18 cellular contexts compared by ENCODE assay signal in the genomic region with DNA sequence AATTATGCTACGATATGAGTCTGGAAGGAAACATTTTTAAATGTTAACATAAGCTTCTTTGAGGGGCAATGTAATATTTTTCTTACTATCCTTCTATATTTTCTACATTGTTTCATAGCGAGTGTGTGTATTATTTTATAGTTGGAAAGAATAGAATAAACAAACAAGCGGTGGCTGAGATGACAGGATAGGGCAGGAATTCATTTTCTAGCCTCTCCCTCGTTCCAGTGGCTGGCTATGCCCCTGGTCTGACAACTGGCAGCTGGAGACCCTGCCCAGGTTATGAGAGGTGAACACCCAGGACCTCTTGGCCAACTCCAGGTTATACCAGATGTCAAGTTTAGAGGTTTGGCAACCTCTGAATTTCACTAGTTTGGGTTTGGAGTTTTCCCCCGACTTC. TPM values are rescaled to one million over a fixed set of nuclear protein-coding genes. Genes with fewer than 3 reads are reported as not detected.
A peak's percentile ranks its signal among the peaks of the same experiment; 100 is the strongest.
DNase-seq lines count a peak whose midpoint lies in the region; ATAC-seq, FAIRE-seq and TF ChIP-seq lines count a peak whose summit lies in the region.
"Had no signal": no experiment of that assay in that cellular context is flagged by ENCODE, and none has a peak within 500 bp of the region (broad histone marks: within the 10 kb centered on the region; RNA-seq: fewer than 3 reads in every experiment).

No MANE protein-coding gene starts in this region.

- H3K18ac ChIP-seq in IMR-90 (ENCODE audit: low read depth, low read length) (no peak overlapping the region), H1 (ENCODE audit: extremely low read depth, low read length) (no peak overlapping the region)

- H3K27ac Mint-ChIP-seq in activated T-helper 2 cell treated with anti-CD3 and anti-CD28 coated beads, Interferon-gamma antibody, Interleukin-2, Interleukin-4, amounts not matched to agents 10 μg/mL and 5 μg/mL and 100 μg/mL, durations not matched to agents 14 hours and 24 hours and 36 hours = no peak overlapping the region
- H3K27ac Mint-ChIP-seq: B cell; CD8-positive, alpha-beta T cell; HFFc6 had no signal

- H2BK15ac ChIP-seq in IMR-90 (ENCODE audit: low read depth, low read length) (no peak overlapping the region), H1 (ENCODE audit: low read length) (no peak overlapping the region)

- H3K27me3 ChIP-seq in IMR-90 (ENCODE audit: control insufficient read depth, insufficient read depth, low read length) (peaks cover 29% of the 10 kb centered on the region), H1 (replicated peaks in 1 of 4; ENCODE audit: control insufficient read depth in 3 of 4, extremely low read depth in 1 of 4, insufficient read depth in 3 of 4, low read length in 3 of 4) (0 out of 7 replicates have a peak, but pooled peaks cover 0 to 2% (median 0%) of the 10 kb centered on the region in 4 experiments)

- DNase-seq in EH (ENCODE audit: low read depth) (peak; percentile 25), IMR-90 (no peak), H1 (ENCODE audit: low read depth in 1 of 2, low spot score in 2 of 2) (no peak), substantia nigra (lab: John Stamatoyannopoulos, UW) (no peak), GOT3 (lab: John Stamatoyannopoulos, UW) (no peak)
- DNase-seq in activated T-helper 2 cell treated with anti-CD3 and anti-CD28 coated beads, Interferon-gamma antibody, Interleukin-2, Interleukin-4, amounts not matched to agents 10 μg/mL and 5 μg/mL and 100 μg/mL, durations not matched to agents 14 hours and 24 hours and 36 hours (ENCODE audit: low spot score) = no peak
- DNase-seq: Calu3; CD8-positive, alpha-beta T cell; DMS79 treated with DMSO at 0.1 percent for 48 hours; EL; HFFc6 had no signal

- H3K27ac ChIP-seq in IMR-90 (ENCODE audit: insufficient read depth, low read length) (no peak overlapping the region), H1 (ENCODE audit: low read depth, low read length) (no peak overlapping the region), substantia nigra (ENCODE audit: low read depth, low read length, poor library complexity, severe bottlenecking) (peak overlapping the region; percentile 8)
- H3K27ac ChIP-seq: BLaER1 treated with 17β-estradiol and CSF1 and Interleukin-3, amounts not matched to agents 10 nM and 100 nM; HL-60 had no signal

- no CpG with 5 or more reads among the region's 5 CpGs for WGBS in IMR-90 (ENCODE audit: extremely low coverage in 2 of 2, insufficient read length in 1 of 2), 2 experiments
- WGBS in H1 (ENCODE audit: extremely low coverage in 1 of 2, insufficient coverage in 1 of 2, insufficient read length in 1 of 2, insufficient replicate concordance in 2 of 2, low coverage in 1 of 2, low lambda C conversion rate in 2 of 2, missing lambda C conversion rate in 1 of 2), 2 experiments = 89% methylated on average over 4 of the region's 5 CpGs; no CpG with 5 or more reads in 1 of the 2 experiments

- TF ChIP-seq POLR2A in IMR-90 (IDR thresholded peaks at IDR 0.05; ENCODE audit: low read depth, low read length) = no peak
- no peak for TF ChIP-seq POLR2A in H1 (IDR thresholded peaks at IDR 0.05; ENCODE audit: control extremely low read depth in 1 of 2, low read depth in 2 of 2, low read length in 2 of 2)

- H3K79me1 ChIP-seq in IMR-90 (ENCODE audit: low read depth in 1 of 2, low read length in 2 of 2) (no peaks in the 10 kb centered on the region), H1 (ENCODE audit: low read depth, low read length) (no peaks in the 10 kb centered on the region)

- no peak for FAIRE-seq in H1 (lab: Jason Lieb, UNC)
- FAIRE-seq: GM12878, K562 had no signal

- H3K4me3 ChIP-seq in IMR-90 (ENCODE audit: insufficient read depth, low read depth, low read length) (no peak overlapping the region), H1 (ENCODE audit: extremely low read depth in 1 of 4, insufficient read depth in 2 of 4, low read depth in 3 of 4, low read length in 4 of 4) (no peak overlapping the region)
- H3K4me3 ChIP-seq: BLaER1 treated with 17β-estradiol and CSF1 and Interleukin-3, amounts not matched to agents 10 nM and 100 nM; GM12878; K562 had no signal

- H3K36me3 ChIP-seq in IMR-90 (ENCODE audit: control insufficient read depth, insufficient read depth, low read length) (no peaks in the 10 kb centered on the region), H1 (ENCODE audit: control insufficient read depth in 2 of 4, insufficient read depth in 4 of 4, low read length in 3 of 4) (no peaks in the 10 kb centered on the region)
- H3K36me3 ChIP-seq: BLaER1 treated with 17β-estradiol and CSF1 and Interleukin-3, amounts not matched to agents 10 nM and 100 nM had no signal

- POLR2A ChIA-PET in IMR-90 (lab: Charles Lee; ENCODE audit: unreplicated experiment) (no interaction called here), H1 (lab: Charles Lee; ENCODE audit: partially characterized antibody) (interaction anchor here (1.1 to 5.8 kb wide), 5 partner anchors 9 to 29 kb away, joined by 3 to 42 read pairs (median 4); a partner anchor contains a TSS)

- H3K36me3 Mint-ChIP-seq in activated T-helper 2 cell treated with anti-CD3 and anti-CD28 coated beads, Interferon-gamma antibody, Interleukin-2, Interleukin-4, amounts not matched to agents 10 μg/mL and 5 μg/mL and 100 μg/mL, durations not matched to agents 14 hours and 24 hours and 36 hours (ENCODE audit: low read depth) = no peaks in the 10 kb centered on the region
- H3K36me3 Mint-ChIP-seq: CD8-positive, alpha-beta T cell had no signal

- no peaks in the 10 kb centered on the region for H3K79me2 ChIP-seq in H1 (ENCODE audit: control insufficient read depth in 1 of 2, insufficient read depth in 2 of 2, low read length in 2 of 2)

- no peak for TF ChIP-seq CTCF in IMR-90 (conservative IDR thresholded peaks at IDR 0.05; ENCODE audit: low read depth, low read length)
- no peak for TF ChIP-seq CTCF in H1 (IDR thresholded peaks at IDR 0.05; ENCODE audit: control extremely low read depth in 1 of 3, insufficient read depth in 1 of 3, low read depth in 1 of 3, low read length in 3 of 3)

- H3K9me3 ChIP-seq in IMR-90 (ENCODE audit: control insufficient read depth, insufficient read depth, low read length) = no peaks in the 10 kb centered on the region
- H3K9me3 ChIP-seq in H1 (ENCODE audit: insufficient read depth in 2 of 2, low read depth in 1 of 2, low read length in 1 of 2) = no peaks in the 10 kb centered on the region; a peak in 1 of 4 replicates

- peak; percentile 31; the same call in 1 of the 2 replicates for ATAC-seq in IMR-90 (ENCODE audit: low read depth)
- no peak for ATAC-seq in GM21390 (IDR thresholded peaks at IDR 0.05; ENCODE audit: unreplicated experiment)
- ATAC-seq: CD8-positive, alpha-beta T cell; GM12878; HCT116; K562 had no signal

- no peak for TF ChIP-seq RAD21 in IMR-90 (IDR thresholded peaks at IDR 0.05; ENCODE audit: low read length)
- no peak for TF ChIP-seq RAD21 in H1 (IDR thresholded peaks at IDR 0.05 in 1 of 2, conservative IDR thresholded peaks at IDR 0.05 in 1 of 2; ENCODE audit: low read depth in 2 of 2, low read length in 2 of 2)

- BruUV-seq in IMR-90 (replicated peaks; lab: Mats Ljungman, UMichigan) = no TSS peak

- no peak overlapping the region for H2BK5ac ChIP-seq in IMR-90 (ENCODE audit: low read depth, low read length, poor library complexity, severe bottlenecking)
- H2BK5ac ChIP-seq in H1 (ENCODE audit: low read depth, low read length) = no peak overlapping the region

- TF ChIP-seq EP300 in H1 (IDR thresholded peaks at IDR 0.05; ENCODE audit: borderline replicate concordance in 1 of 2, low read depth in 2 of 2, low read length in 2 of 2) = no peak

- H3K4me1 Mint-ChIP-seq in activated T-helper 2 cell treated with anti-CD3 and anti-CD28 coated beads, Interferon-gamma antibody, Interleukin-2, Interleukin-4, amounts not matched to agents 10 μg/mL and 5 μg/mL and 100 μg/mL, durations not matched to agents 14 hours and 24 hours and 36 hours (ENCODE audit: low read depth) = no peaks in the 10 kb centered on the region
- H3K4me1 Mint-ChIP-seq: B cell had no signal

- H3K4ac ChIP-seq in IMR-90 (ENCODE audit: low read depth, low read length) (no peak overlapping the region), H1 (replicated peaks; ENCODE audit: insufficient read length, low read depth, low read length) (no peak overlapping the region)

- H4K8ac ChIP-seq in IMR-90 (ENCODE audit: low read depth in 2 of 2, low read length in 2 of 2) (no peak overlapping the region), H1 (ENCODE audit: extremely low read depth, insufficient read depth, low read length) (no peak overlapping the region)

- CTCF ChIA-PET in IMR-90 (lab: Yijun Ruan, JAX) = no interaction called here
- CTCF ChIA-PET in H1 (lab: Charles Lee; ENCODE audit: partially characterized antibody) = interaction anchor here (1.3 to 1.6 kb wide), 3 partner anchors 28 to 402 kb away, joined by 4 to 5 read pairs (median 4); no protein-coding TSS in a partner anchor

- dilution Hi-C loops in IMR-90 (cut with HindIII; ENCODE audit: low sequenced_read_pairs, unreplicated experiment) = no loop called here

- in situ Hi-C loops in IMR-90 (cut with MboI; ENCODE audit: low sequenced_read_pairs) = no loop called here

- H2BK20ac ChIP-seq in IMR-90 (ENCODE audit: low read depth, low read length) (no peak overlapping the region), H1 (ENCODE audit: low read length) (no peak overlapping the region)

- H2AFZ ChIP-seq in IMR-90 (replicated peaks; ENCODE audit: low read length, poor library complexity) = no peak overlapping the region
- no peak overlapping the region for H2AFZ ChIP-seq in H1 (ENCODE audit: low read length)

- H2BK120ac ChIP-seq in IMR-90 (ENCODE audit: low read depth, low read length) (no peak overlapping the region), H1 (replicated peaks; ENCODE audit: low read depth, low read length) (no peak overlapping the region)

- H4K91ac ChIP-seq in IMR-90 (ENCODE audit: insufficient read depth, low read depth, low read length) (no peak overlapping the region), H1 (replicated peaks; ENCODE audit: insufficient read length, low read length) (no peak overlapping the region)

- H3K4me1 ChIP-seq in IMR-90 (ENCODE audit: control insufficient read depth, insufficient read depth, low read length) (no peaks in the 10 kb centered on the region), H1 (replicated peaks in 1 of 4; ENCODE audit: control insufficient read depth in 3 of 4, insufficient read depth in 4 of 4, low read length in 3 of 4) (peaks cover 0 to 3% (median 1%) of the 10 kb centered on the region in 4 experiments; a peak in 2 of 7 replicates)

- intact Hi-C loops in IMR-90 (cut with micrococcal nuclease) = no loop called here
- intact Hi-C loops in activated T-helper 2 cell treated with anti-CD3 and anti-CD28 coated beads, Interferon-gamma antibody, Interleukin-2, Interleukin-4, amounts not matched to agents 10 μg/mL and 5 μg/mL and 100 μg/mL, durations not matched to agents 14 hours and 24 hours and 36 hours (cut with micrococcal nuclease) = no loop called here

- H3K9ac ChIP-seq in IMR-90 (ENCODE audit: low read depth, low read length) (no peak overlapping the region), H1 (replicated peaks in 1 of 4; ENCODE audit: extremely low read depth in 1 of 4, low read depth in 3 of 4, low read length in 3 of 4) (no peak overlapping the region)
- H3K9ac ChIP-seq: BLaER1 treated with 17β-estradiol and CSF1 and Interleukin-3, amounts not matched to agents 10 nM and 100 nM had no signal

- 0 out of 2 replicates have a peak overlapping the region, but pooled peaks have one; percentile 11 for H2BK12ac ChIP-seq in H1 (ENCODE audit: low read depth, low read length)

- no peak overlapping the region for H4K5ac ChIP-seq in IMR-90 (ENCODE audit: low read depth, low read length)
- H4K5ac ChIP-seq in H1 (ENCODE audit: insufficient read length, low read depth, low read length) = no peak overlapping the region

- H3K9me1 ChIP-seq in IMR-90 (ENCODE audit: insufficient read depth, low read length) = no peaks in the 10 kb centered on the region

- no peaks in the 10 kb centered on the region for H4K20me1 ChIP-seq in IMR-90 (ENCODE audit: insufficient read depth, low read length)
- H4K20me1 ChIP-seq in H1 (replicated peaks in 1 of 2; ENCODE audit: control insufficient read depth in 1 of 2, insufficient read depth in 2 of 2, low read length in 2 of 2) = no peaks in the 10 kb centered on the region
- H4K20me1 ChIP-seq: BLaER1 treated with 17β-estradiol and CSF1 and Interleukin-3, amounts not matched to agents 10 nM and 100 nM had no signal

- H2AK5ac ChIP-seq in IMR-90 (ENCODE audit: low read depth, low read length) (no peak overlapping the region), H1 (ENCODE audit: low read depth, low read length) (no peak overlapping the region)

- H3K23me2 ChIP-seq in H1 (ENCODE audit: low read depth, low read length) = no peaks in the 10 kb centered on the region

- H2AK9ac ChIP-seq in IMR-90 (replicated peaks; ENCODE audit: low read depth, low read length, poor library complexity) = no peak overlapping the region

- no peak overlapping the region for H3K14ac ChIP-seq in IMR-90 (replicated peaks; ENCODE audit: low read depth, low read length)
- no peak overlapping the region for H3K14ac ChIP-seq in H1 (ENCODE audit: insufficient read length)

- no peak overlapping the region for H3K4me3 Mint-ChIP-seq in activated T-helper 2 cell treated with anti-CD3 and anti-CD28 coated beads, Interferon-gamma antibody, Interleukin-2, Interleukin-4, amounts not matched to agents 10 μg/mL and 5 μg/mL and 100 μg/mL, durations not matched to agents 14 hours and 24 hours and 36 hours (ENCODE audit: low read depth)
- H3K4me3 Mint-ChIP-seq: B cell; CD8-positive, alpha-beta T cell; HFFc6 had no signal

- H3K56ac ChIP-seq in IMR-90 (ENCODE audit: extremely low read depth, insufficient read depth, low read length) = no peak overlapping the region
- no peak overlapping the region for H3K56ac ChIP-seq in H1 (replicated peaks; ENCODE audit: insufficient read length, low read depth, low read length)

- H3K9me3 Mint-ChIP-seq in activated T-helper 2 cell treated with anti-CD3 and anti-CD28 coated beads, Interferon-gamma antibody, Interleukin-2, Interleukin-4, amounts not matched to agents 10 μg/mL and 5 μg/mL and 100 μg/mL, durations not matched to agents 14 hours and 24 hours and 36 hours = no peaks in the 10 kb centered on the region
- H3K9me3 Mint-ChIP-seq: CD8-positive, alpha-beta T cell; HFFc6 had no signal

- H3K4me2 ChIP-seq in IMR-90 (ENCODE audit: low read depth, low read length) = no peak overlapping the region
- H3K4me2 ChIP-seq in H1 (ENCODE audit: insufficient read depth in 1 of 2, low read depth in 2 of 2, low read length in 2 of 2) = no peak overlapping the region
- H3K4me2 ChIP-seq: BLaER1 treated with 17β-estradiol and CSF1 and Interleukin-3, amounts not matched to agents 10 nM and 100 nM had no signal

- H3K23ac ChIP-seq in IMR-90 (ENCODE audit: low read depth, low read length) = no peak overlapping the region
- H3K23ac ChIP-seq in H1 (ENCODE audit: insufficient read length) = no peak overlapping the region

- peaks cover 31% of the 10 kb centered on the region for H3K27me3 Mint-ChIP-seq in activated T-helper 2 cell treated with anti-CD3 and anti-CD28 coated beads, Interferon-gamma antibody, Interleukin-2, Interleukin-4, amounts not matched to agents 10 μg/mL and 5 μg/mL and 100 μg/mL, durations not matched to agents 14 hours and 24 hours and 36 hours (ENCODE audit: low read depth)

RNA-seq across cellular contexts. Expression of a gene that starts 14.5 kb away (rescaled TPM):
- total RNA-seq in IMR-90 (2012; rRNA removed) = 2.7 and 3.6 TPM in 2 replicates
- polyA plus RNA-seq in IMR-90 (2012; rRNA removed) = 1.6 and 1.9 TPM in 2 replicates
- polyA plus RNA-seq in IMR-90 (2012; cell fraction: cytosol; rRNA removed) = 0.61 and 1.1 TPM in 2 replicates
- 3.7 and 3.8 TPM in 2 replicates for polyA plus RNA-seq in IMR-90 (2012; cell fraction: nucleus; rRNA removed; ENCODE audit: low replicate concordance)
- total RNA-seq in H1 (2021; fragmentation: NEBNext Ultra II Directional; extraction: Animal tissue kit (Norgen Biotek cat#: 25700)) = 28.9 and 30.5 TPM in 2 replicates
- polyA plus RNA-seq in H1 (2011; rRNA removed) = 2.8 and 3.9 TPM in 2 replicates
- polyA plus RNA-seq in H1 (2011; cell fraction: cytosol; rRNA removed) = 3.3 TPM
- 14.5 TPM for polyA plus RNA-seq in H1 (2011; cell fraction: nucleus; rRNA removed)
- polyA plus RNA-seq in H1 (2012, experiment 1 of 2) = 10.1 to 14.3 TPM (median 11.3 TPM) in 4 replicates
- polyA plus RNA-seq in H1 (2012, experiment 2 of 2) = 2.1 TPM
- polyA plus RNA-seq in H1 (2013, experiment 1 of 2) = 10.5 TPM
- polyA plus RNA-seq in H1 (2013, experiment 2 of 2) = 8.7 TPM
- polyA minus RNA-seq in H1 (2011; rRNA and poly(A)+ RNA removed) = 16.1 and 18.7 TPM in 2 replicates
- 11.5 TPM for polyA minus RNA-seq in H1 (2011; cell fraction: cytosol; rRNA and poly(A)+ RNA removed)
- 19.7 TPM for polyA minus RNA-seq in H1 (2011; cell fraction: nucleus; rRNA and poly(A)+ RNA removed)
- 18.4 and 25.0 TPM in 2 replicates for total RNA-seq in activated T-helper 2 cell treated with anti-CD3 and anti-CD28 coated beads, Interferon-gamma antibody, Interleukin-2, Interleukin-4, amounts not matched to agents 10 μg/mL and 5 μg/mL and 100 μg/mL, durations not matched to agents 14 hours and 24 hours and 36 hours
